In the genomic region with DNA sequence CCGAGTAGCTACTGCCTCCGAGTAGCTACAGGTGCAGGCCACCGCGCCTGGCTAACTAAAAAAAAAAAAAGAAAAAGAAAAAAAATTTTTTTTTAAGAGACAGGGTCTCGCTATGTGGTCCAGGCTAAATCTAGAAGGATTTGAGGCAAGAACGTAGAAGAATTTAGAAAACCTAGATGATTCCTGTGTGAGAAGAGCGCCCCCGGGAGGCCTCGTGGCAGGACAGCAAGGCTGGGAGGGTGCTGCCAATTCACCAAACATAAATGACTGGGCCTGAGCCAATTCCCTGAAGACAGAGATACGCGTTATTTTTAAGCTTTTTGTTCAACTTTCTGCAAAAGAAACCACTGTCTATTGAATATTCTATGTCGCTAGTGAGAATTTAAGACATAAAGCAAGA, we compare ENCODE assay signal across 8 cellular contexts.
A peak's percentile ranks its signal among the peaks of the same experiment; 100 is the strongest.
DNase-seq lines count a peak whose midpoint lies in the region; FAIRE-seq and TF ChIP-seq lines count a peak whose summit lies in the region.

No MANE protein-coding gene starts in this region.

- H3K9me3 ChIP-seq in H1 (ENCODE audit: insufficient read depth in 2 of 2, low read depth in 1 of 2, low read length in 1 of 2): no peaks in the 10 kb centered on the region
- no peaks in the 10 kb centered on the region for H3K9me3 ChIP-seq in kidney (ENCODE audit: control insufficient read depth in 1 of 2, low read length in 2 of 2)

- no peak overlapping the region for H3K14ac ChIP-seq in H1 (ENCODE audit: insufficient read length)

- no peak overlapping the region for H2BK5ac ChIP-seq in H1 (ENCODE audit: low read depth, low read length)

- no peak overlapping the region for H2BK12ac ChIP-seq in H1 (ENCODE audit: low read depth, low read length)

- H3K79me1 ChIP-seq in H1 (ENCODE audit: low read depth, low read length): no peaks in the 10 kb centered on the region

- no peak overlapping the region for H3K9ac ChIP-seq in H1 (replicated peaks in 1 of 4; ENCODE audit: extremely low read depth in 1 of 4, low read depth in 3 of 4, low read length in 3 of 4)
- no peak overlapping the region for H3K9ac ChIP-seq in kidney (ENCODE audit: low read length in 2 of 2)

- no peak overlapping the region for H3K27ac ChIP-seq in H1 (ENCODE audit: low read depth, low read length)
- no peak overlapping the region for H3K27ac ChIP-seq in kidney (ENCODE audit: low read depth in 2 of 2, low read length in 2 of 2)

- H3K36me3 ChIP-seq in H1 (ENCODE audit: control insufficient read depth in 2 of 4, insufficient read depth in 4 of 4, low read length in 3 of 4) (no peaks in the 10 kb centered on the region), kidney (ENCODE audit: control insufficient read depth in 1 of 2, insufficient read depth in 2 of 2, low read length in 2 of 2) (no peaks in the 10 kb centered on the region)

- no peak overlapping the region for H4K8ac ChIP-seq in H1 (ENCODE audit: extremely low read depth, insufficient read depth, low read length)

- no peak overlapping the region for H3K4ac ChIP-seq in H1 (replicated peaks; ENCODE audit: insufficient read length, low read depth, low read length)

- POLR2A ChIA-PET in H1 (lab: Charles Lee; ENCODE audit: partially characterized antibody): interaction anchor here (1.3 kb wide), 1 partner anchor 350 kb away, joined by 6 read pairs; the partner anchor contains the start of gene SNRPG

- H2AK5ac ChIP-seq in H1 (ENCODE audit: low read depth, low read length): no peak overlapping the region

- no peaks in the 10 kb centered on the region for H4K20me1 ChIP-seq in H1 (replicated peaks in 1 of 2; ENCODE audit: control insufficient read depth in 1 of 2, insufficient read depth in 2 of 2, low read length in 2 of 2)

- TF ChIP-seq CTCF in GM12865 (IDR thresholded peaks at IDR 0.05; ENCODE audit: insufficient read depth, low read depth, low read length, missing control alignments) (peak; percentile 31), H1 (IDR thresholded peaks at IDR 0.05; ENCODE audit: control extremely low read depth in 1 of 3, insufficient read depth in 1 of 3, low read depth in 1 of 3, low read length in 3 of 3) (peak; percentile 79 to 88 (median 84)), kidney (IDR thresholded peaks at IDR 0.05; ENCODE audit: borderline replicate concordance, extremely low read depth, insufficient read depth) (no peak)

- FAIRE-seq in H1 (lab: Jason Lieb, UNC): no peak
- no peak for FAIRE-seq in kidney (lab: Jason Lieb, UNC)

- 55% methylated on average over 9 of the region's 12 CpGs; no CpG with 5 or more reads in 1 of the 2 experiments for WGBS in H1 (ENCODE audit: extremely low coverage in 1 of 2, insufficient coverage in 1 of 2, insufficient read length in 1 of 2, insufficient replicate concordance in 2 of 2, low coverage in 1 of 2, low lambda C conversion rate in 2 of 2, missing lambda C conversion rate in 1 of 2), 2 experiments

- no peak overlapping the region for H3K4me3 ChIP-seq in GM12865 (ENCODE audit: low read depth, low read length)
- no peak overlapping the region for H3K4me3 ChIP-seq in H1 (ENCODE audit: extremely low read depth in 1 of 4, insufficient read depth in 2 of 4, low read depth in 3 of 4, low read length in 4 of 4)
- H3K4me3 ChIP-seq in kidney (ENCODE audit: low read length in 2 of 2): no peak overlapping the region

- H2BK15ac ChIP-seq in H1 (ENCODE audit: low read length): no peak overlapping the region

- DNase-seq in AG08395 (ENCODE audit: low spot score) (peak; percentile 26), GM12865 (ENCODE audit: low read depth) (peak; percentile 20), NOMO-1 treated with DMSO at 0.1 percent for 48 hours (lab: John Stamatoyannopoulos, UW; ENCODE audit: unreplicated experiment) (peak; percentile 45), H1 (ENCODE audit: low read depth in 1 of 2, low spot score in 2 of 2) (peak in 1 of 2 experiments; percentile 82), NCI-H446 treated with DMSO at 0.1 percent for 48 hours (lab: John Stamatoyannopoulos, UW) (no peak), kidney (no peak), NCI-H2081 treated with DMSO at 0.1 percent for 48 hours (lab: John Stamatoyannopoulos, UW) (no peak), T1000 (lab: John Stamatoyannopoulos, UW) (no peak)

- TF ChIP-seq EP300 in H1 (IDR thresholded peaks at IDR 0.05; ENCODE audit: borderline replicate concordance in 1 of 2, low read depth in 2 of 2, low read length in 2 of 2): no peak

- H3K27me3 ChIP-seq in H1 (replicated peaks in 1 of 4; ENCODE audit: control insufficient read depth in 3 of 4, extremely low read depth in 1 of 4, insufficient read depth in 3 of 4, low read length in 3 of 4): no peaks in the 10 kb centered on the region; a peak in 2 of 7 replicates

- no peak overlapping the region for H3K23ac ChIP-seq in H1 (ENCODE audit: insufficient read length)

- no peak overlapping the region for H3K56ac ChIP-seq in H1 (replicated peaks; ENCODE audit: insufficient read length, low read depth, low read length)

- no peak overlapping the region for H3K4me2 ChIP-seq in H1 (ENCODE audit: insufficient read depth in 1 of 2, low read depth in 2 of 2, low read length in 2 of 2)

- no peak overlapping the region for H4K5ac ChIP-seq in H1 (ENCODE audit: insufficient read length, low read depth, low read length)

- H2BK20ac ChIP-seq in H1 (ENCODE audit: low read length): no peak overlapping the region

- H3K23me2 ChIP-seq in H1 (ENCODE audit: low read depth, low read length): no peaks in the 10 kb centered on the region

- no peak for TF ChIP-seq POLR2A in H1 (IDR thresholded peaks at IDR 0.05; ENCODE audit: control extremely low read depth in 1 of 2, low read depth in 2 of 2, low read length in 2 of 2)

- TF ChIP-seq RAD21 in H1 (IDR thresholded peaks at IDR 0.05 in 1 of 2, conservative IDR thresholded peaks at IDR 0.05 in 1 of 2; ENCODE audit: low read depth in 2 of 2, low read length in 2 of 2): peak; percentile 92 to 94

- H2BK120ac ChIP-seq in H1 (replicated peaks; ENCODE audit: low read depth, low read length): no peak overlapping the region

- intact Hi-C loops in kidney (cut with DNase I): no loop called here

- H3K79me2 ChIP-seq in H1 (ENCODE audit: control insufficient read depth in 1 of 2, insufficient read depth in 2 of 2, low read length in 2 of 2): no peaks in the 10 kb centered on the region

- H3K4me1 ChIP-seq in H1 (replicated peaks in 1 of 4; ENCODE audit: control insufficient read depth in 3 of 4, insufficient read depth in 4 of 4, low read length in 3 of 4): no peaks in the 10 kb centered on the region
- no peaks in the 10 kb centered on the region for H3K4me1 ChIP-seq in kidney (ENCODE audit: control insufficient read depth in 1 of 2, insufficient read depth in 1 of 2, low read depth in 1 of 2, low read length in 2 of 2)

- CTCF ChIA-PET in H1 (lab: Charles Lee; ENCODE audit: partially characterized antibody): interaction anchor here (0.6 to 6.6 kb wide), 47 partner anchors 9 to 1211 kb away, joined by 3 to 120 read pairs (median 4); partner anchors contain the start of genes FAM136A and FIGLA

- H2AFZ ChIP-seq in H1 (ENCODE audit: low read length): no peak overlapping the region

- H3K18ac ChIP-seq in H1 (ENCODE audit: extremely low read depth, low read length): no peak overlapping the region

- H4K91ac ChIP-seq in H1 (replicated peaks; ENCODE audit: insufficient read length, low read length): no peak overlapping the region

TF ChIP-seq in H1, 55 proteins besides CTCF, POLR2A, EP300 and RAD21:
- peak; percentile 20; the same call in 1 of the 2 replicates for TF ChIP-seq JUND (IDR thresholded peaks at IDR 0.05; ENCODE audit: low read length)
- peak; percentile 15 for TF ChIP-seq TAF7 (optimal IDR thresholded peaks at IDR 0.05; ENCODE audit: borderline replicate concordance, low read depth, low read length)
- no peak for TF ChIP-seq EZH2 (IDR thresholded peaks at IDR 0.05; ENCODE audit: low read depth, low read length, severe bottlenecking)

Comparison
In these comparisons a context has a peak if more than half of its experiments do, and no peak if none do; other contexts are left out.
1. DNase-seq: peak in AG08395 (single experiment), GM12865 (single experiment) and NOMO-1 treated with DMSO at 0.1 percent for 48 hours (single experiment); none in NCI-H446 treated with DMSO at 0.1 percent for 48 hours (single experiment), kidney (single experiment), NCI-H2081 treated with DMSO at 0.1 percent for 48 hours (single experiment) and T1000 (single experiment).